ENCODE assay signal across 14 cellular contexts in the genomic region with DNA sequence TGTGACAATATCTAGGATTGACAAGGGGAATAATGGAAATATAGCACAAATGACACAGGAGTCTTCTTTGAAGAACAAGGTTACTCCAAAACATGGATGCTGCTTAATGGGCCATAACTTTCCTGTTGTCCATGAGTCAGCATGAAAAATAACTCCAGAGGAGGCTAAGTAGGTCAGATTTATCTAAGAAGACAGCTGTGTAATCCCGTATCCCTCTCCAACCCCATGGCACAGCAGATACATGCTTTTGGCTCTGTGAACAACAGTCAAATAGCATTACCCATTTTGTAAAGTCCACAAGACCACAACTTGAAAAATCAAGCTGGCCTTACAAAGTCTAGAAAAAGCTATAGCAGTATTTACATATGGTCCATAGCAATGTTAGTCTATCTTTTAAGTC. TPM values are rescaled to one million over a fixed set of nuclear protein-coding genes. Genes with fewer than 3 reads are reported as not detected.
DNase-seq lines count a peak whose midpoint lies in the region; ATAC-seq and TF ChIP-seq lines count a peak whose summit lies in the region.
"Had no signal": no experiment of that assay in that cellular context is flagged by ENCODE, and none has a peak within 500 bp of the region (broad histone marks: within the 10 kb centered on the region; RNA-seq: fewer than 3 reads in every experiment).

No MANE protein-coding gene starts in this region.

- WGBS in transverse colon (ENCODE audit: low coverage in 1 of 2), 2 donors: 79 to 100% methylated on average over 1 of the region's 1 CpG

- DNase-seq in natural killer cell (no peak), SJCRH30 (peak; percentile 71 to 86), iris pigment epithelial cell (ENCODE audit: low read depth) (peak; percentile 71), transverse colon (no peak), pons (ENCODE audit: low spot score) (no peak)
- no peak for DNase-seq in natural killer cell treated with Interleukin-12 subunit alpha and Interleukin-12 subunit beta and Interleukin-15 and Interleukin-18, amount 100 ng/mL, for 72 hours (ENCODE audit: low spot score)
- DNase-seq in activated CD4-positive, alpha-beta memory T cell treated with anti-CD3 and anti-CD28 coated beads, Interleukin-2, amount 10 ng/mL, durations not matched to agents 7 days and 5 days: no peak
- no peak for DNase-seq in activated CD8-positive, alpha-beta memory T cell treated with anti-CD3 and anti-CD28 coated beads, Interleukin-2, amount 50 U/mL, for 4 hours
- DNase-seq: activated CD4-positive, alpha-beta T cell treated with anti-CD3 and anti-CD28 coated beads, Interleukin-2, amount 50 U/mL, for 4 hours; activated effector memory CD4-positive, alpha-beta T cell treated with anti-CD3 and anti-CD28 coated beads, Interleukin-2, amount 50 U/mL, for 16 hours; NCI-H1694; stimulated activated naive CD8-positive, alpha-beta T cell treated with anti-CD3 and anti-CD28 coated beads, Interleukin-15, Interleukin-2, amounts not matched to agents 100 U/mL and 50 U/mL, for 24 hours had no signal

- no peaks in the 10 kb centered on the region for H3K27me3 ChIP-seq in SJCRH30
- H3K27me3 ChIP-seq in transverse colon: no peaks in the 10 kb centered on the region
- H3K27me3 ChIP-seq: breast epithelium had no signal

- peak overlapping the region; percentile 2 for H3K4me3 Mint-ChIP-seq in natural killer cell
- H3K4me3 Mint-ChIP-seq in natural killer cell treated with Interleukin-12 subunit alpha and Interleukin-12 subunit beta and Interleukin-15 and Interleukin-18, amount 100 ng/mL, for 72 hours: no peak overlapping the region
- no peak overlapping the region for H3K4me3 Mint-ChIP-seq in activated CD4-positive, alpha-beta memory T cell treated with anti-CD3 and anti-CD28 coated beads, Interleukin-2, amount 10 ng/mL, durations not matched to agents 7 days and 5 days

- TF ChIP-seq EP300 in transverse colon (IDR thresholded peaks at IDR 0.05; ENCODE audit: low read depth): no peak

- H3K9me3 ChIP-seq in SJCRH30 (replicated peaks): no peaks in the 10 kb centered on the region
- no peaks in the 10 kb centered on the region for H3K9me3 ChIP-seq in transverse colon
- H3K9me3 ChIP-seq: breast epithelium had no signal

- no peaks in the 10 kb centered on the region for H3K27me3 Mint-ChIP-seq in natural killer cell (ENCODE audit: low read depth in 2 of 2)
- H3K27me3 Mint-ChIP-seq in natural killer cell treated with Interleukin-12 subunit alpha and Interleukin-12 subunit beta and Interleukin-15 and Interleukin-18, amount 100 ng/mL, for 72 hours: no peaks in the 10 kb centered on the region
- peaks cover 2% of the 10 kb centered on the region for H3K27me3 Mint-ChIP-seq in activated CD4-positive, alpha-beta memory T cell treated with anti-CD3 and anti-CD28 coated beads, Interleukin-2, amount 10 ng/mL, durations not matched to agents 7 days and 5 days

- CTCF ChIA-PET in activated CD4-positive, alpha-beta memory T cell treated with anti-CD3 and anti-CD28 coated beads, Interleukin-2, amount 10 ng/mL, durations not matched to agents 7 days and 5 days (lab: Charles Lee): interaction anchor here (2.4 to 2.9 kb wide), 2 partner anchors 31 to 110 kb away, joined by 8 to 31 read pairs; no protein-coding TSS in a partner anchor

- no peak for TF ChIP-seq POLR2A in transverse colon (IDR thresholded peaks at IDR 0.05)

- H3K4me1 ChIP-seq in SJCRH30: peaks cover 13% of the 10 kb centered on the region
- peaks cover 0 to 36% (median 21%) of the 10 kb centered on the region in 4 donors for H3K4me1 ChIP-seq in transverse colon

- H3K27ac Mint-ChIP-seq in natural killer cell: no peak overlapping the region
- no peak overlapping the region for H3K27ac Mint-ChIP-seq in natural killer cell treated with Interleukin-12 subunit alpha and Interleukin-12 subunit beta and Interleukin-15 and Interleukin-18, amount 100 ng/mL, for 72 hours
- H3K27ac Mint-ChIP-seq in activated CD4-positive, alpha-beta memory T cell treated with anti-CD3 and anti-CD28 coated beads, Interleukin-2, amount 10 ng/mL, durations not matched to agents 7 days and 5 days: no peak overlapping the region
- H3K27ac Mint-ChIP-seq: progenitor cell of endocrine pancreas had no signal

- H3K9me3 Mint-ChIP-seq in natural killer cell: no peaks in the 10 kb centered on the region
- no peaks in the 10 kb centered on the region for H3K9me3 Mint-ChIP-seq in natural killer cell treated with Interleukin-12 subunit alpha and Interleukin-12 subunit beta and Interleukin-15 and Interleukin-18, amount 100 ng/mL, for 72 hours
- no peaks in the 10 kb centered on the region for H3K9me3 Mint-ChIP-seq in activated CD4-positive, alpha-beta memory T cell treated with anti-CD3 and anti-CD28 coated beads, Interleukin-2, amount 10 ng/mL, durations not matched to agents 7 days and 5 days

- peaks cover 34% of the 10 kb centered on the region in 2 donors for H3K4me1 Mint-ChIP-seq in natural killer cell
- peaks cover 28 to 33% of the 10 kb centered on the region in 2 donors for H3K4me1 Mint-ChIP-seq in natural killer cell treated with Interleukin-12 subunit alpha and Interleukin-12 subunit beta and Interleukin-15 and Interleukin-18, amount 100 ng/mL, for 72 hours (ENCODE audit: low read depth in 2 of 2)
- peaks cover 28% of the 10 kb centered on the region for H3K4me1 Mint-ChIP-seq in activated CD4-positive, alpha-beta memory T cell treated with anti-CD3 and anti-CD28 coated beads, Interleukin-2, amount 10 ng/mL, durations not matched to agents 7 days and 5 days

- in situ Hi-C loops in transverse colon (cut with MboI; ENCODE audit: low pct_ligation_motif_present in 1 of 4, low pct_unique_long_range_greater_than_20kb in 1 of 4, low sequenced_read_pairs in 3 of 4): no loop called here

- TF ChIP-seq CTCF in natural killer cell (IDR thresholded peaks at IDR 0.05): no peak
- no peak for TF ChIP-seq CTCF in transverse colon (IDR thresholded peaks at IDR 0.05)

- no peak for ATAC-seq in natural killer cell
- no peak for ATAC-seq in natural killer cell treated with Interleukin-12 subunit alpha and Interleukin-12 subunit beta and Interleukin-15 and Interleukin-18, amount 100 ng/mL, for 72 hours
- ATAC-seq: stimulated activated naive CD8-positive, alpha-beta T cell treated with anti-CD3 and anti-CD28 coated beads, Interleukin-15, Interleukin-2, amounts not matched to agents 100 U/mL and 50 U/mL, for 24 hours had no signal

- peak overlapping the region; percentile 98 for H3K27ac ChIP-seq in SJCRH30
- peak overlapping the region in 3 of 4 donors; percentile 88 to 93 (median 91) for H3K27ac ChIP-seq in transverse colon
- H3K27ac ChIP-seq: breast epithelium had no signal

- POLR2A ChIA-PET in activated CD4-positive, alpha-beta memory T cell treated with anti-CD3 and anti-CD28 coated beads, Interleukin-2, amount 10 ng/mL, durations not matched to agents 7 days and 5 days (lab: Charles Lee): interaction anchor here (0.6 to 2.5 kb wide), 2 partner anchors 33 to 108 kb away, joined by 3 to 9 read pairs; no protein-coding TSS in a partner anchor

- H3K36me3 ChIP-seq in SJCRH30 (no peaks in the 10 kb centered on the region), transverse colon (no peaks in the 10 kb centered on the region)
- H3K36me3 ChIP-seq: breast epithelium had no signal

- H3K4me3 ChIP-seq in SJCRH30: no peak overlapping the region
- H3K4me3 ChIP-seq in transverse colon: no peak overlapping the region
- H3K4me3 ChIP-seq: breast epithelium had no signal

- intact Hi-C loops in natural killer cell (cut with micrococcal nuclease) (loop anchor here (2.0 to 10.0 kb wide), 2 partner anchors 25 to 111 kb away; no protein-coding TSS in a partner anchor), transverse colon (cut with DNase I; ENCODE audit: low total_unique reads) (no loop called here)

- H3K36me3 Mint-ChIP-seq in natural killer cell: no peaks in the 10 kb centered on the region
- H3K36me3 Mint-ChIP-seq in natural killer cell treated with Interleukin-12 subunit alpha and Interleukin-12 subunit beta and Interleukin-15 and Interleukin-18, amount 100 ng/mL, for 72 hours: no peaks in the 10 kb centered on the region
- H3K36me3 Mint-ChIP-seq in activated CD4-positive, alpha-beta memory T cell treated with anti-CD3 and anti-CD28 coated beads, Interleukin-2, amount 10 ng/mL, durations not matched to agents 7 days and 5 days (ENCODE audit: low read depth): peaks cover 10% of the 10 kb centered on the region

RNA-seq across cellular contexts. Expression of a gene that starts 2.1 kb away (rescaled TPM):
- total RNA-seq in natural killer cell: 100 to 1,000 TPM in 1 of 3 donors, 10 to 100 TPM in 2; 67.8 to 105 (median 71.1) TPM
- total RNA-seq in natural killer cell treated with Interleukin-12 subunit alpha and Interleukin-12 subunit beta and Interleukin-15 and Interleukin-18, amount 100 ng/mL, for 72 hours: 10 to 100 TPM; 35.8 to 42.3 TPM
- total RNA-seq in SJCRH30 (2014; rRNA removed; shearing (Covaris generic)): 55.0 and 61.3 TPM in 2 replicates
- 10 to 100 TPM in 2 of 4 donors, 1 to 10 TPM in 2; 5.2 to 14.8 (median 8.3) TPM for total RNA-seq in transverse colon
- total RNA-seq in activated CD4-positive, alpha-beta memory T cell treated with anti-CD3 and anti-CD28 coated beads, Interleukin-2, amount 10 ng/mL, durations not matched to agents 7 days and 5 days: 10 to 100 TPM; 25.2 to 26.3 TPM

Comparison
In these comparisons a context has a peak if more than half of its experiments do, and no peak if none do; other contexts are left out.
1. DNase-seq: peak in SJCRH30 (2 of 2) and iris pigment epithelial cell (single experiment); none in natural killer cell (single experiment), natural killer cell treated with Interleukin-12 subunit alpha and Interleukin-12 subunit beta and Interleukin-15 and Interleukin-18, amount 100 ng/mL, for 72 hours (single experiment), transverse colon (single experiment), activated CD4-positive, alpha-beta memory T cell treated with anti-CD3 and anti-CD28 coated beads, Interleukin-2, amount 10 ng/mL, durations not matched to agents 7 days and 5 days (single experiment), pons (single experiment) and activated CD8-positive, alpha-beta memory T cell treated with anti-CD3 and anti-CD28 coated beads, Interleukin-2, amount 50 U/mL, for 4 hours (single experiment).